ENCODE assay signal across 8 cellular contexts in the genomic region with DNA sequence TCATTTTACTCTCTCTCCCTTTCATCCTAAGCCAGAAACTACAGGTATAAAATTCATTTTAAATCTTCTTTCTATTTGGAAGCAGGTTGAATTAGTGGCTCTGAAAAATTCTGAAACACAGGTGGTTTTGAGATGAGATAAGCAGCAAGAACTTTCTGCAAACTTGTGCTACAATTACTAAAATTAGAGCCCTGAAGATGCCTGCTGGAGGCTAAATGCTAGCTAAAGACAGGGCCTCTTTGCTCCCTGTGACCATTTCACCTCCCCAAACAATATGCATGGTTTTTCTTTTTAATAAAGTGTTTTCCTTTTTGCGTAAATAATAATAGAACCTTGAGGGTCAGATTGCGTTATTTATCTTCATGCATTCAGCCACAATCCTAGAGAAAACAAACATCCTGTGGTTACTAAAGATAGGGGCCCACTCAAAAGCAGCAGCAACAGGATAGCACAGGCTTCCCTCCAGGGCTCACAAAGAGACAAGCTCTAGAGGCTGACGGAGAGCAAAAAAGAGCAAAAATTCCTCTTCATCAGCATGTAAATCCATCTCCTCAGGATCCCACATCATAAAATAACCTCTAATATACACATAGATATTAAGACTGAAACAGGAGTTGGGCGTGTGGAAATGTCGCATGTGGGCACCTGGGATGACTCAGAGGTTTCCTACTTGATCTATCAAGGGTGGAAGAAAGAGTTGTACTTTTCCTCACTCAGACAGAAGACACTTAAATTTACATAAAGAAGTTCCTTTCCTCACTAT. TPM values are rescaled to one million over a fixed set of nuclear protein-coding genes. Genes with fewer than 3 reads are reported as not detected.
DNase-seq lines count a peak whose midpoint lies in the region; ATAC-seq, FAIRE-seq and TF ChIP-seq lines count a peak whose summit lies in the region.

No MANE protein-coding gene starts in this region.

- intact Hi-C loops in body of pancreas (cut with DNase I) = no loop called here

- DNase-seq in GM12891 (ENCODE audit: insufficient read length, low spot score) = no peak
- peak in 3 of 4 donors; percentile 38 to 73 (median 61) for DNase-seq in body of pancreas
- no peak for DNase-seq in MV-4-11 (lab: John Stamatoyannopoulos, UW)
- no peak for DNase-seq in 8988T
- no peak for DNase-seq in HK-2 (ENCODE audit: unreplicated experiment)

- peak; percentile 78 for FAIRE-seq in GM12891 (lab: Jason Lieb, UNC)

- peaks cover 37% of the 10 kb centered on the region for H3K4me1 ChIP-seq in body of pancreas

- peak; percentile 53 for ATAC-seq in GM21381 (IDR thresholded peaks at IDR 0.05; ENCODE audit: unreplicated experiment)
- ATAC-seq in HG03558 (IDR thresholded peaks at IDR 0.05; ENCODE audit: extremely low read depth, unreplicated experiment) = peak; percentile 52
- peak; percentile 62 for ATAC-seq in body of pancreas

- H3K9me3 ChIP-seq in body of pancreas = no peaks in the 10 kb centered on the region

- H3K27ac Mint-ChIP-seq in stimulated activated naive CD8-positive, alpha-beta T cell treated with anti-CD3 and anti-CD28 coated beads, Interleukin-15, Interleukin-2, amounts not matched to agents 100 ng/mL and 50 ng/mL, for 24 hours = peak overlapping the region; percentile 78

- H3K4me1 Mint-ChIP-seq in stimulated activated naive CD8-positive, alpha-beta T cell treated with anti-CD3 and anti-CD28 coated beads, Interleukin-15, Interleukin-2, amounts not matched to agents 100 ng/mL and 50 ng/mL, for 24 hours (ENCODE audit: low read depth) = peaks cover 41% of the 10 kb centered on the region

- no peaks in the 10 kb centered on the region for H3K36me3 Mint-ChIP-seq in stimulated activated naive CD8-positive, alpha-beta T cell treated with anti-CD3 and anti-CD28 coated beads, Interleukin-15, Interleukin-2, amounts not matched to agents 100 ng/mL and 50 ng/mL, for 24 hours (ENCODE audit: low read depth)

- no peaks in the 10 kb centered on the region for H3K9me3 Mint-ChIP-seq in stimulated activated naive CD8-positive, alpha-beta T cell treated with anti-CD3 and anti-CD28 coated beads, Interleukin-15, Interleukin-2, amounts not matched to agents 100 ng/mL and 50 ng/mL, for 24 hours

- no peaks in the 10 kb centered on the region for H3K27me3 ChIP-seq in body of pancreas

- peak overlapping the region; percentile 40 for H3K4me3 Mint-ChIP-seq in stimulated activated naive CD8-positive, alpha-beta T cell treated with anti-CD3 and anti-CD28 coated beads, Interleukin-15, Interleukin-2, amounts not matched to agents 100 ng/mL and 50 ng/mL, for 24 hours

- H3K27me3 Mint-ChIP-seq in stimulated activated naive CD8-positive, alpha-beta T cell treated with anti-CD3 and anti-CD28 coated beads, Interleukin-15, Interleukin-2, amounts not matched to agents 100 ng/mL and 50 ng/mL, for 24 hours = no peaks in the 10 kb centered on the region

- no peak for TF ChIP-seq CTCF in body of pancreas (IDR thresholded peaks at IDR 0.05)

- H3K4me3 ChIP-seq in body of pancreas = no peak overlapping the region

- WGBS in body of pancreas, 2 donors = 44 to 48% methylated on average over 5 of the region's 5 CpGs

- peak overlapping the region; percentile 9 to 75 (median 40) for H3K27ac ChIP-seq in body of pancreas

- no peak for TF ChIP-seq POLR2A in GM12891 (IDR thresholded peaks at IDR 0.05; ENCODE audit: low read depth, low read length)
- TF ChIP-seq POLR2A in body of pancreas (IDR thresholded peaks at IDR 0.05) = no peak

- no peaks in the 10 kb centered on the region for H3K36me3 ChIP-seq in body of pancreas (replicated peaks in 1 of 2; ENCODE audit: insufficient read depth in 1 of 2, low read depth in 2 of 2)

TF ChIP-seq in GM12891, 5 proteins besides CTCF, POLR2A, EP300 and RAD21:
- no peak for TF ChIP-seq TAF1 (IDR thresholded peaks at IDR 0.05; ENCODE audit: low read depth, low read length)
- no peak for TF ChIP-seq SPI1 (IDR thresholded peaks at IDR 0.05; ENCODE audit: low read depth, low read length)
- TF ChIP-seq POU2F2 (IDR thresholded peaks at IDR 0.05; ENCODE audit: low read depth, low read length) = no peak
- TF ChIP-seq PAX5 (IDR thresholded peaks at IDR 0.05; ENCODE audit: insufficient read depth, low read length, severe bottlenecking) = no peak
- TF ChIP-seq POLR2AphosphoS5 (IDR thresholded peaks at IDR 0.05; ENCODE audit: low read depth, low read length) = no peak

RNA-seq across cellular contexts. Expression of gene CP, which starts 26.5 kb away (rescaled TPM):
- not detected for polyA plus RNA-seq in GM12891 (2012; ENCODE audit: low read depth, missing spikeins)
- total RNA-seq in body of pancreas = 10 to 100 TPM in 1 of 2 donors, 1 to 10 TPM in 1; 5.7 to 11.5 TPM

Comparison
In these comparisons a context has a peak if more than half of its experiments do, and no peak if none do; other contexts are left out.
1. DNase-seq: peak in body of pancreas (3 of 4); none in GM12891 (single experiment), MV-4-11 (single experiment), 8988T (single experiment) and HK-2 (single experiment).
2. Peak in every context shown above with its lines, with median percentiles within 50 percentile points of each other: ATAC-seq.